ENCODE assay signal across 14 cellular contexts in genomic region chr6:158286413-158286812, GRCh38. TPM values are rescaled to one million over a fixed set of nuclear protein-coding genes. Genes with fewer than 3 reads are reported as not detected.
DNase-seq lines count a peak whose midpoint lies in the region; ATAC-seq and TF ChIP-seq lines count a peak whose summit lies in the region.
"Had no signal": no experiment of that assay in that cellular context is flagged by ENCODE, and none has a peak within 500 bp of the region (broad histone marks: within the 10 kb centered on the region; RNA-seq: fewer than 3 reads in every experiment).

No MANE protein-coding gene starts in this region.

- WGBS in sigmoid colon, 2 donors: 6 to 15% methylated on average over 1 of the region's 1 CpG

- no peaks in the 10 kb centered on the region for H3K36me3 Mint-ChIP-seq in activated CD4-positive, alpha-beta memory T cell treated with anti-CD3 and anti-CD28 coated beads for 36 hours

- H3K9me2 ChIP-seq in SU-DHL-6 (replicated peaks; ENCODE audit: insufficient read depth, low read length): no peaks in the 10 kb centered on the region

- no peak overlapping the region for H3K4me3 Mint-ChIP-seq in activated CD4-positive, alpha-beta memory T cell treated with anti-CD3 and anti-CD28 coated beads for 36 hours

- peaks cover 0 to 42% (median 34%) of the 10 kb centered on the region in 4 donors for H3K4me1 ChIP-seq in sigmoid colon

- intact Hi-C loops in sigmoid colon (cut with DNase I): no loop called here
- intact Hi-C loops in activated CD4-positive, alpha-beta memory T cell treated with anti-CD3 and anti-CD28 coated beads for 36 hours (cut with micrococcal nuclease): no loop called here

- TF ChIP-seq POLR2A in sigmoid colon (IDR thresholded peaks at IDR 0.05): no peak

- H2AFZ ChIP-seq in SU-DHL-6 (ENCODE audit: low read depth, low read length, severe bottlenecking): no peak overlapping the region

- no peak for TF ChIP-seq EP300 in sigmoid colon (IDR thresholded peaks at IDR 0.05)

- no peak overlapping the region for H3K9ac ChIP-seq in SU-DHL-6 (ENCODE audit: low read length)

- H4K20me1 ChIP-seq in SU-DHL-6 (ENCODE audit: low read depth, low read length): no peaks in the 10 kb centered on the region

- no peak overlapping the region for H3K27ac Mint-ChIP-seq in activated CD4-positive, alpha-beta memory T cell treated with anti-CD3 and anti-CD28 coated beads for 36 hours

- H3K4me3 ChIP-seq in SU-DHL-6 (ENCODE audit: insufficient read depth, low read length, poor library complexity, severe bottlenecking): no peak overlapping the region
- H3K4me3 ChIP-seq in sigmoid colon: no peak overlapping the region
- H3K4me3 ChIP-seq: cardiac muscle cell, heart left ventricle had no signal

- H3K36me3 ChIP-seq in SU-DHL-6 (ENCODE audit: low read length) (no peaks in the 10 kb centered on the region; the same call in 1 of the 2 replicates), sigmoid colon (no peaks in the 10 kb centered on the region)
- H3K36me3 ChIP-seq: cardiac muscle cell, heart left ventricle had no signal

- H3K9me3 ChIP-seq in SU-DHL-6 (ENCODE audit: insufficient read depth, low read length) (no peaks in the 10 kb centered on the region), sigmoid colon (no peaks in the 10 kb centered on the region)
- H3K9me3 ChIP-seq: heart left ventricle had no signal

- TF ChIP-seq CTCF in SU-DHL-6 (IDR thresholded peaks at IDR 0.05; ENCODE audit: insufficient read depth, low read length, poor library complexity, severe bottlenecking) (no peak), sigmoid colon (IDR thresholded peaks at IDR 0.05) (no peak)

- H3K27me3 ChIP-seq in SU-DHL-6 (ENCODE audit: low read length): no peaks in the 10 kb centered on the region
- no peaks in the 10 kb centered on the region for H3K27me3 ChIP-seq in sigmoid colon
- H3K27me3 ChIP-seq: cardiac muscle cell, heart left ventricle had no signal

- H3F3A ChIP-seq in SU-DHL-6 (ENCODE audit: insufficient read depth): peaks cover 37% of the 10 kb centered on the region

- CTCF ChIA-PET in activated CD4-positive, alpha-beta memory T cell treated with anti-CD3 and anti-CD28 coated beads for 36 hours (lab: Charles Lee): interaction anchor here (1.8 kb wide), 1 partner anchor 73 kb away, joined by 5 read pairs; no protein-coding TSS in a partner anchor

- DNase-seq in EL: peak; percentile 58
- peak; percentile 60 for DNase-seq in fibroblast of gingiva (ENCODE audit: low read depth)
- no peak for DNase-seq in sigmoid colon
- no peak for DNase-seq in GM19240 (ENCODE audit: insufficient read length, low spot score)
- DNase-seq in NCI-H2029 treated with DMSO at 0.1 percent for 48 hours (lab: John Stamatoyannopoulos, UW): no peak
- DNase-seq in activated CD4-positive, alpha-beta memory T cell treated with anti-CD3 and anti-CD28 coated beads for 36 hours: no peak
- DNase-seq: activated T-cell treated with anti-CD3 and anti-CD28 coated beads for 4 hours, heart left ventricle, midbrain had no signal

- no peaks in the 10 kb centered on the region for H3K9me3 Mint-ChIP-seq in activated CD4-positive, alpha-beta memory T cell treated with anti-CD3 and anti-CD28 coated beads for 36 hours

- no peak for ATAC-seq in HG02970 (IDR thresholded peaks at IDR 0.05; ENCODE audit: low FRiP score, unreplicated experiment)
- ATAC-seq: sciatic nerve had no signal

- no peaks in the 10 kb centered on the region for H3K27me3 Mint-ChIP-seq in activated CD4-positive, alpha-beta memory T cell treated with anti-CD3 and anti-CD28 coated beads for 36 hours

- peaks cover 57% of the 10 kb centered on the region for H3K4me1 Mint-ChIP-seq in activated CD4-positive, alpha-beta memory T cell treated with anti-CD3 and anti-CD28 coated beads for 36 hours (ENCODE audit: low read depth)

- H3K79me2 ChIP-seq in SU-DHL-6 (ENCODE audit: insufficient read depth, low read length): peaks cover 36% of the 10 kb centered on the region

- H3K27ac ChIP-seq in SU-DHL-6 (ENCODE audit: low read depth, low read length) (peak overlapping the region; percentile 16), sigmoid colon (peak overlapping the region in 3 of 4 donors; percentile 9 to 74 (median 36))
- H3K27ac ChIP-seq: RWPE1 had no signal

- H3K4me2 ChIP-seq in SU-DHL-6 (ENCODE audit: low read depth, low read length, poor library complexity, severe bottlenecking): peak overlapping the region; percentile 4

- POLR2A ChIA-PET in activated CD4-positive, alpha-beta memory T cell treated with anti-CD3 and anti-CD28 coated beads for 36 hours (lab: Charles Lee): no interaction called here

RNA-seq across cellular contexts. Expression of gene TULP4, which starts 25.9 kb away (rescaled TPM):
- total RNA-seq in sigmoid colon: 100 to 1,000 TPM in 3 of 4 donors, 10 to 100 TPM in 1; 98.7 to 142 (median 138) TPM
- 10 to 100 TPM in 1 of 3 donors, 1 to 10 TPM in 2; 2.4 to 14.2 (median 5.1) TPM for polyA plus RNA-seq in sigmoid colon
- total RNA-seq in activated CD4-positive, alpha-beta memory T cell treated with anti-CD3 and anti-CD28 coated beads for 36 hours: 10 to 100 TPM; 15.9 to 16.3 TPM

Comparison
In these comparisons a context has a peak if more than half of its experiments do, and no peak if none do; other contexts are left out.
1. DNase-seq: peak in EL (single experiment) and fibroblast of gingiva (single experiment); none in sigmoid colon (single experiment), GM19240 (single experiment), NCI-H2029 treated with DMSO at 0.1 percent for 48 hours (single experiment) and activated CD4-positive, alpha-beta memory T cell treated with anti-CD3 and anti-CD28 coated beads for 36 hours (single experiment).
2. RNA of gene TULP4, which starts 25.9 kb away (total RNA-seq): 98.7 to 142 TPM in sigmoid colon; 15.9 to 16.3 TPM in activated CD4-positive, alpha-beta memory T cell treated with anti-CD3 and anti-CD28 coated beads for 36 hours; every median in the first group is over 4 times any median in the second.